8 cellular contexts compared by ENCODE assay signal in genomic region chr2:69798909-69799526, GRCh38. TPM values are rescaled to one million over a fixed set of nuclear protein-coding genes. Genes with fewer than 3 reads are reported as not detected.
A peak's percentile ranks its signal among the peaks of the same experiment; 100 is the strongest.
DNase-seq lines count a peak whose midpoint lies in the region; ATAC-seq and TF ChIP-seq lines count a peak whose summit lies in the region.

No MANE protein-coding gene starts in this region.

- H3K27me3 ChIP-seq in lower lobe of right lung (ENCODE audit: low read depth) (no peaks in the 10 kb centered on the region), HAP-1 (ENCODE audit: low read depth) (no peaks in the 10 kb centered on the region)

- H3K36me3 ChIP-seq in lower lobe of right lung (peaks cover 12% of the 10 kb centered on the region), HAP-1 (replicated peaks) (no peaks in the 10 kb centered on the region)

- intact Hi-C loops in lower lobe of right lung (cut with DNase I) = no loop called here

- H3K4me1 ChIP-seq in lower lobe of right lung (peaks cover 25% of the 10 kb centered on the region), HAP-1 (peaks cover 10% of the 10 kb centered on the region)

- H3K4me3 ChIP-seq in GM12864 (ENCODE audit: low read depth, low read length) (peak overlapping the region; percentile 52), lower lobe of right lung (peak overlapping the region; percentile 27), HAP-1 (no peak overlapping the region)

- DNase-seq in GM12864 (ENCODE audit: low read depth) = peak; percentile 57
- DNase-seq in astrocyte of the hippocampus (ENCODE audit: low read depth, low spot score) = peak; percentile 54
- no peak for DNase-seq in lower lobe of right lung
- no peak for DNase-seq in ACHN
- DNase-seq in HAP-1 (ENCODE audit: low spot score in 2 of 2) = no peak

- H3K9me3 ChIP-seq in lower lobe of right lung = no peaks in the 10 kb centered on the region
- H3K9me3 ChIP-seq in HAP-1 = no peaks in the 10 kb centered on the region

- peak; percentile 42 for ATAC-seq in HG03066 (IDR thresholded peaks at IDR 0.05; ENCODE audit: low read depth, unreplicated experiment)
- ATAC-seq in lower lobe of right lung = peak in 1 of 2 donors; percentile 62
- no peak for ATAC-seq in GM21367 (IDR thresholded peaks at IDR 0.05; ENCODE audit: unreplicated experiment)
- ATAC-seq in GM21526 (IDR thresholded peaks at IDR 0.05; ENCODE audit: low FRiP score, unreplicated experiment) = no peak

- in situ Hi-C loops in ACHN (cut with HindIII; ENCODE audit: low pct_ligation_motif_present, low pct_unique_long_range_greater_than_20kb, low sequenced_read_pairs) = no loop called here
- in situ Hi-C loops in HAP-1 (cut with MboI; ENCODE audit: low sequenced_read_pairs) = no loop called here

- H3K27ac ChIP-seq in lower lobe of right lung = peak overlapping the region; percentile 74

- TF ChIP-seq CTCF in GM12864 (IDR thresholded peaks at IDR 0.05; ENCODE audit: low read depth, low read length, missing control alignments) = no peak
- no peak for TF ChIP-seq CTCF in lower lobe of right lung (IDR thresholded peaks at IDR 0.05)

RNA-seq across cellular contexts. Expression of gene GMCL1, which starts 30.4 kb away (rescaled TPM):
- total RNA-seq in lower lobe of right lung = 13.3 TPM

RNA-seq across cellular contexts. Expression of gene ANXA4, which starts 57.1 kb away (rescaled TPM):
- 173 TPM for total RNA-seq in lower lobe of right lung

Comparison
In these comparisons a context has a peak if more than half of its experiments do, and no peak if none do; other contexts are left out.
1. DNase-seq: peak in GM12864 (single experiment) and astrocyte of the hippocampus (single experiment); none in lower lobe of right lung (single experiment), ACHN (single experiment) and HAP-1 (0 of 2).